ENCODE assay signal across 9 cellular contexts in genomic region chr15:62887113-62887570, GRCh38.
DNase-seq lines count a peak whose midpoint lies in the region; ATAC-seq and TF ChIP-seq lines count a peak whose summit lies in the region.
"Had no signal": no experiment of that assay in that cellular context is flagged by ENCODE, and none has a peak within 500 bp of the region (broad histone marks: within the 10 kb centered on the region; RNA-seq: fewer than 3 reads in every experiment).

No MANE protein-coding gene starts in this region.

- peak in 3 of 4 donors; percentile 22 to 38 (median 26) for ATAC-seq in heart left ventricle

- H3K27ac ChIP-seq in heart left ventricle (peak overlapping the region in 2 of 12 donors; percentile 5 to 83), ectodermal cell (ENCODE audit: insufficient read depth, low read depth, low read length, poor library complexity, severe bottlenecking) (peak overlapping the region; percentile 6), muscle layer of duodenum (ENCODE audit: low read length) (peak overlapping the region; percentile 56), uterus (peak overlapping the region; percentile 58 to 73)

- TF ChIP-seq CTCF in heart left ventricle (IDR thresholded peaks at IDR 0.05): no peak
- no peak for TF ChIP-seq CTCF in uterus (IDR thresholded peaks at IDR 0.05)

- H3K36me3 ChIP-seq in heart left ventricle: no peaks in the 10 kb centered on the region
- H3K36me3 ChIP-seq in ectodermal cell (ENCODE audit: control insufficient read depth, insufficient read depth, low read length): no peaks in the 10 kb centered on the region
- no peaks in the 10 kb centered on the region for H3K36me3 ChIP-seq in muscle layer of duodenum (ENCODE audit: control insufficient read depth in 1 of 2, insufficient read depth in 2 of 2, low read length in 2 of 2)
- no peaks in the 10 kb centered on the region for H3K36me3 ChIP-seq in uterus

- H3K4me3 ChIP-seq in heart left ventricle: no peak overlapping the region
- no peak overlapping the region for H3K4me3 ChIP-seq in ectodermal cell (ENCODE audit: insufficient read depth, low read depth, low read length)
- peak overlapping the region; percentile 0 to 4 for H3K4me3 ChIP-seq in muscle layer of duodenum (ENCODE audit: low read depth in 1 of 2, low read length in 2 of 2)
- H3K4me3 ChIP-seq in uterus: no peak overlapping the region

- H3K4me1 ChIP-seq in heart left ventricle (peaks cover 0 to 29% (median 10%) of the 10 kb centered on the region in 12 donors), ectodermal cell (ENCODE audit: control insufficient read depth, insufficient read depth, low read length) (peaks cover 17% of the 10 kb centered on the region), muscle layer of duodenum (ENCODE audit: control insufficient read depth in 1 of 2, insufficient read depth in 2 of 2, low read length in 2 of 2) (peaks cover 0 to 34% of the 10 kb centered on the region in 2 donors), uterus (peaks cover 0 to 9% of the 10 kb centered on the region in 2 donors)

- no peaks in the 10 kb centered on the region for H3K27me3 ChIP-seq in heart left ventricle
- H3K27me3 ChIP-seq in ectodermal cell (ENCODE audit: control insufficient read depth, insufficient read depth, low read length, poor library complexity, severe bottlenecking): peaks cover 12% of the 10 kb centered on the region
- no peaks in the 10 kb centered on the region for H3K27me3 ChIP-seq in muscle layer of duodenum (ENCODE audit: low read depth, low read length)
- no peaks in the 10 kb centered on the region for H3K27me3 ChIP-seq in uterus

- H3K9me3 ChIP-seq in heart left ventricle: no peaks in the 10 kb centered on the region
- H3K9me3 ChIP-seq in ectodermal cell (ENCODE audit: control insufficient read depth, low read length): no peaks in the 10 kb centered on the region
- no peaks in the 10 kb centered on the region for H3K9me3 ChIP-seq in muscle layer of duodenum (ENCODE audit: control insufficient read depth in 1 of 2, low read length in 2 of 2)
- H3K9me3 ChIP-seq in uterus: no peaks in the 10 kb centered on the region

- intact Hi-C loops in heart left ventricle (cut with DNase I): no loop called here
- intact Hi-C loops in cardiac septum (cut with DNase I): no loop called here
- intact Hi-C loops in uterus (cut with DNase I; ENCODE audit: low total_unique reads): no loop called here

- TF ChIP-seq POLR2A in heart left ventricle (IDR thresholded peaks at IDR 0.05) (no peak), uterus (IDR thresholded peaks at IDR 0.05) (no peak)

- no peak for DNase-seq in heart left ventricle
- no peak for DNase-seq in cardiac septum (ENCODE audit: low spot score)
- DNase-seq in uterus: peak; percentile 42 to 55
- no peak for DNase-seq in hepatic stellate cell (ENCODE audit: low spot score)
- DNase-seq in NCI-H1694 (lab: John Stamatoyannopoulos, UW): no peak
- DNase-seq in GF-D8 (lab: John Stamatoyannopoulos, UW): no peak
- DNase-seq: NCI-H1694 treated with DMSO at 0.1 percent for 48 hours had no signal

- WGBS in heart left ventricle, 4 donors: 46 to 54% (median 47%) methylated on average over 7 of the region's 7 CpGs
- WGBS in ectodermal cell, 2 experiments: 46 to 50% methylated on average over 6 to 7 of the region's 7 CpGs

Comparison
In these comparisons a context has a peak if more than half of its experiments do, and no peak if none do; other contexts are left out.
1. DNase-seq: peak in uterus (2 of 2); none in heart left ventricle (0 of 5), cardiac septum (single experiment), hepatic stellate cell (single experiment), NCI-H1694 (single experiment) and GF-D8 (single experiment).
2. H3K4me3 ChIP-seq: peak in muscle layer of duodenum (2 of 2); none in heart left ventricle (0 of 12), ectodermal cell (single experiment) and uterus (0 of 2).